ENCODE assay signal across 28 cellular contexts in genomic region chr1:206754011-206754410, GRCh38. TPM values are rescaled to one million over a fixed set of nuclear protein-coding genes. Genes with fewer than 3 reads are reported as not detected.
DNase-seq lines count a peak whose midpoint lies in the region; ATAC-seq and TF ChIP-seq lines count a peak whose summit lies in the region.
"Had no signal": no experiment of that assay in that cellular context is flagged by ENCODE, and none has a peak within 500 bp of the region (broad histone marks: within the 10 kb centered on the region; RNA-seq: fewer than 3 reads in every experiment).

No MANE protein-coding gene starts in this region.

- no peak for TF ChIP-seq EP300 in suprapubic skin (IDR thresholded peaks at IDR 0.05)

- no peaks in the 10 kb centered on the region for H3K4me1 Mint-ChIP-seq in MCF 10A (ENCODE audit: insufficient read depth, unreplicated experiment)
- H3K4me1 Mint-ChIP-seq in T-helper 17 cell: peaks cover 20% of the 10 kb centered on the region
- H3K4me1 Mint-ChIP-seq: brain had no signal

- no peak overlapping the region for H2AFZ ChIP-seq in mammary epithelial cell (ENCODE audit: low read depth, low read length)
- H2AFZ ChIP-seq: parathyroid adenoma had no signal

- H3K4me3 ChIP-seq in mammary epithelial cell (replicated peaks in 1 of 3; ENCODE audit: insufficient read depth in 1 of 3, low read depth in 2 of 3, low read length in 3 of 3) (no peak overlapping the region), fibroblast of villous mesenchyme (ENCODE audit: low read depth, low read length) (no peak overlapping the region), SJCRH30 (no peak overlapping the region), suprapubic skin (no peak overlapping the region)
- H3K4me3 ChIP-seq: A549, HAP-1, right lobe of liver, upper lobe of right lung had no signal

- POLR2A ChIA-PET in MCF 10A (lab: Yijun Ruan, JAX): interaction anchor here (0.6 to 1.5 kb wide), 2 partner anchors 17 to 119 kb away, joined by 3 to 4 read pairs; partner anchors contain the start of gene DYRK3

- ATAC-seq in T-helper 17 cell: no peak
- no peak for ATAC-seq in HG03432 (IDR thresholded peaks at IDR 0.05; ENCODE audit: unreplicated experiment)
- no peak for ATAC-seq in GM18498 (IDR thresholded peaks at IDR 0.05; ENCODE audit: unreplicated experiment)
- ATAC-seq: A549; activated naive CD4-positive, alpha-beta T cell treated with anti-CD3 and anti-CD28 coated beads, Interleukin-2, amount 50 U/mL, for 72 hours; esophagus mucosa; right lobe of liver; upper lobe of right lung had no signal

- TF ChIP-seq POLR2A in suprapubic skin (IDR thresholded peaks at IDR 0.05): no peak

- dilution Hi-C loops in mammary epithelial cell (cut with HindIII; ENCODE audit: low sequenced_read_pairs): no loop called here

- intact Hi-C loops in mammary epithelial cell (cut with micrococcal nuclease) (no loop called here), MCF 10A (cut with micrococcal nuclease) (no loop called here)

- H3K27ac ChIP-seq in mammary epithelial cell (ENCODE audit: insufficient read depth, low read depth, low read length) (no peak overlapping the region), SJCRH30 (no peak overlapping the region), suprapubic skin (no peak overlapping the region)
- H3K27ac ChIP-seq: A549, C4-2B, parathyroid adenoma, right lobe of liver, upper lobe of right lung had no signal

- H3K4me3 Mint-ChIP-seq in MCF 10A (ENCODE audit: unreplicated experiment) (no peak overlapping the region), T-helper 17 cell (no peak overlapping the region)
- H3K4me3 Mint-ChIP-seq: brain, naive B cell had no signal

- H4K20me1 ChIP-seq in mammary epithelial cell (ENCODE audit: insufficient read depth, low read length): no peaks in the 10 kb centered on the region

- no peaks in the 10 kb centered on the region for H3K36me3 ChIP-seq in mammary epithelial cell (ENCODE audit: insufficient read depth, low read length)
- H3K36me3 ChIP-seq in SJCRH30: no peaks in the 10 kb centered on the region
- H3K36me3 ChIP-seq in suprapubic skin: no peaks in the 10 kb centered on the region
- H3K36me3 ChIP-seq: HAP-1, right lobe of liver, upper lobe of right lung had no signal

- DNase-seq in mammary epithelial cell (peak; percentile 9), MCF 10A (ENCODE audit: unreplicated experiment) (no peak), T-helper 17 cell (no peak), fibroblast of villous mesenchyme (ENCODE audit: low read depth) (peak; percentile 77), SJCRH30 (no peak), suprapubic skin (ENCODE audit: low spot score in 2 of 2) (no peak)
- DNase-seq: effector memory CD4-positive, alpha-beta T cell; KBM-7; left cardiac atrium; naive B cell; NCI-H187; NCI-H345; NCI-H774; right lobe of liver; upper lobe of right lung had no signal

- no peaks in the 10 kb centered on the region for H3K79me2 ChIP-seq in mammary epithelial cell (ENCODE audit: insufficient read depth, low read length)
- H3K79me2 ChIP-seq: parathyroid adenoma had no signal

- no peaks in the 10 kb centered on the region for H3K9me3 Mint-ChIP-seq in MCF 10A (ENCODE audit: unreplicated experiment)
- H3K9me3 Mint-ChIP-seq: naive B cell had no signal

- no peaks in the 10 kb centered on the region for H3K9me3 ChIP-seq in mammary epithelial cell (replicated peaks; ENCODE audit: insufficient read depth, low read length)
- H3K9me3 ChIP-seq in T-helper 17 cell (ENCODE audit: control insufficient read depth, low read length, poor library complexity, severe bottlenecking): no peaks in the 10 kb centered on the region
- H3K9me3 ChIP-seq in SJCRH30 (replicated peaks): no peaks in the 10 kb centered on the region; the same call in 1 of the 2 replicates
- H3K9me3 ChIP-seq in suprapubic skin: no peaks in the 10 kb centered on the region
- H3K9me3 ChIP-seq: A549, HAP-1, right lobe of liver, upper lobe of right lung had no signal

- in situ Hi-C loops in mammary epithelial cell (cut with MboI; ENCODE audit: low sequenced_read_pairs in 2 of 2): no loop called here

- H3K27me3 ChIP-seq in mammary epithelial cell (ENCODE audit: insufficient read depth, low read length) (no peaks in the 10 kb centered on the region), SJCRH30 (0 out of 2 replicates have a peak, but pooled peaks cover 3% of the 10 kb centered on the region), suprapubic skin (peaks cover 11% of the 10 kb centered on the region)
- H3K27me3 ChIP-seq: right lobe of liver, upper lobe of right lung had no signal

- H3K36me3 Mint-ChIP-seq in MCF 10A (ENCODE audit: insufficient read depth, unreplicated experiment) (no peaks in the 10 kb centered on the region), T-helper 17 cell (ENCODE audit: low read depth) (peaks cover 5% of the 10 kb centered on the region)
- H3K36me3 Mint-ChIP-seq: brain had no signal

- BruUV-seq in mammary epithelial cell (replicated peaks; lab: Mats Ljungman, UMichigan) (no TSS peak), MCF 10A (replicated peaks; lab: Mats Ljungman, UMichigan) (no TSS peak)

- H3K27me3 Mint-ChIP-seq in MCF 10A (ENCODE audit: insufficient read depth, unreplicated experiment) (peaks cover 46% of the 10 kb centered on the region), T-helper 17 cell (no peaks in the 10 kb centered on the region)

- CTCF ChIA-PET in mammary epithelial cell (lab: Charles Lee; ENCODE audit: low non-redundant PET): no interaction called here
- CTCF ChIA-PET in MCF 10A (lab: Yijun Ruan, JAX): interaction anchor here (0.6 to 2.2 kb wide), 7 partner anchors 11 to 158 kb away, joined by 3 to 8 read pairs (median 3); no protein-coding TSS in a partner anchor

- WGBS in mammary epithelial cell (ENCODE audit: low coverage, missing lambda C conversion rate): 0% methylated on average over 1 of the region's 1 CpG
- WGBS in suprapubic skin: 76% methylated on average over 1 of the region's 1 CpG

- H3K27ac Mint-ChIP-seq in MCF 10A (ENCODE audit: low read depth, unreplicated experiment): no peak overlapping the region
- H3K27ac Mint-ChIP-seq in T-helper 17 cell: peak overlapping the region; percentile 3
- H3K27ac Mint-ChIP-seq: activated naive CD4-positive, alpha-beta T cell treated with anti-CD3 and anti-CD28 coated beads, Interleukin-2, amount 50 U/mL, for 72 hours; brain had no signal

- no peak overlapping the region for H3K9ac ChIP-seq in mammary epithelial cell (ENCODE audit: insufficient read depth, low read length)
- H3K9ac ChIP-seq: parathyroid adenoma had no signal

- TF ChIP-seq CTCF in mammary epithelial cell (conservative IDR thresholded peaks at IDR 0.05 in 1 of 2, IDR thresholded peaks at IDR 0.05 in 1 of 2; ENCODE audit: extremely low read depth in 1 of 2, insufficient read depth in 1 of 2, low read depth in 1 of 2, low read length in 2 of 2): no peak
- no peak for TF ChIP-seq CTCF in MCF 10A (IDR thresholded peaks at IDR 0.05; ENCODE audit: unreplicated experiment)
- no peak for TF ChIP-seq CTCF in fibroblast of villous mesenchyme (IDR thresholded peaks at IDR 0.05; ENCODE audit: insufficient read depth, low read depth, low read length)
- no peak for TF ChIP-seq CTCF in suprapubic skin (IDR thresholded peaks at IDR 0.05)

- H3K4me2 ChIP-seq in mammary epithelial cell (ENCODE audit: insufficient read depth, low read depth, low read length): no peak overlapping the region
- H3K4me2 ChIP-seq: A549 had no signal

- H3K4me1 ChIP-seq in mammary epithelial cell (ENCODE audit: insufficient read depth, low read length): no peaks in the 10 kb centered on the region
- H3K4me1 ChIP-seq in SJCRH30: no peaks in the 10 kb centered on the region
- H3K4me1 ChIP-seq in suprapubic skin: no peaks in the 10 kb centered on the region
- H3K4me1 ChIP-seq: A549, HAP-1, parathyroid adenoma, right lobe of liver, upper lobe of right lung had no signal

RNA-seq across cellular contexts. Expression of gene IL19, which starts 16.6 kb away (rescaled TPM):
- total RNA-seq in mammary epithelial cell: not detected
- polyA plus RNA-seq in mammary epithelial cell: not detected
- not detected for polyA minus RNA-seq in mammary epithelial cell
- not detected in 2 replicates for total RNA-seq in MCF 10A (2022)
- total RNA-seq in T-helper 17 cell: not detected
- total RNA-seq in fibroblast of villous mesenchyme: 0.97 and 1.7 TPM in 2 replicates
- not detected in 2 replicates for total RNA-seq in SJCRH30 (2014; rRNA removed; shearing (Covaris generic))
- not detected for total RNA-seq in suprapubic skin
- total RNA-seq: activated naive CD4-positive, alpha-beta T cell treated with anti-CD3 and anti-CD28 coated beads, Interleukin-2, amount 50 U/mL, for 72 hours; Daoy; HT-29; left cardiac atrium; mesenteric fat pad; right lobe of liver; subcutaneous adipose tissue; upper lobe of right lung had no signal
- polyA plus RNA-seq: A549 had no signal

RNA-seq across cellular contexts. Expression of gene IL10, which starts 18.3 kb away (rescaled TPM):
- total RNA-seq in mammary epithelial cell (not detected), MCF 10A (2022) (not detected in 2 replicates), T-helper 17 cell (under 1 TPM; 0.20 to 0.76 TPM), fibroblast of villous mesenchyme (under 0.01 TPM in 1 of 2 replicates, not detected in the other), suprapubic skin (1 to 10 TPM in 2 of 4 donors, under 1 TPM in 1, not detected in 1; 0.49 to 1.6 (median 1.0) TPM)
- polyA plus RNA-seq in mammary epithelial cell: not detected
- polyA minus RNA-seq in mammary epithelial cell: not detected
- total RNA-seq in SJCRH30 (2014; rRNA removed; shearing (Covaris generic)): 0.16 TPM in 1 of 2 replicates, not detected in the other
- total RNA-seq: Daoy, HT-29 had no signal
- polyA plus RNA-seq: A549 had no signal

Comparison
In these comparisons a context has a peak if more than half of its experiments do, and no peak if none do; other contexts are left out.
1. DNase-seq: peak in mammary epithelial cell (single experiment) and fibroblast of villous mesenchyme (single experiment); none in MCF 10A (single experiment), T-helper 17 cell (0 of 3), SJCRH30 (0 of 2) and suprapubic skin (0 of 2).